ENCODE assay signal across 8 cellular contexts in the genomic region with DNA sequence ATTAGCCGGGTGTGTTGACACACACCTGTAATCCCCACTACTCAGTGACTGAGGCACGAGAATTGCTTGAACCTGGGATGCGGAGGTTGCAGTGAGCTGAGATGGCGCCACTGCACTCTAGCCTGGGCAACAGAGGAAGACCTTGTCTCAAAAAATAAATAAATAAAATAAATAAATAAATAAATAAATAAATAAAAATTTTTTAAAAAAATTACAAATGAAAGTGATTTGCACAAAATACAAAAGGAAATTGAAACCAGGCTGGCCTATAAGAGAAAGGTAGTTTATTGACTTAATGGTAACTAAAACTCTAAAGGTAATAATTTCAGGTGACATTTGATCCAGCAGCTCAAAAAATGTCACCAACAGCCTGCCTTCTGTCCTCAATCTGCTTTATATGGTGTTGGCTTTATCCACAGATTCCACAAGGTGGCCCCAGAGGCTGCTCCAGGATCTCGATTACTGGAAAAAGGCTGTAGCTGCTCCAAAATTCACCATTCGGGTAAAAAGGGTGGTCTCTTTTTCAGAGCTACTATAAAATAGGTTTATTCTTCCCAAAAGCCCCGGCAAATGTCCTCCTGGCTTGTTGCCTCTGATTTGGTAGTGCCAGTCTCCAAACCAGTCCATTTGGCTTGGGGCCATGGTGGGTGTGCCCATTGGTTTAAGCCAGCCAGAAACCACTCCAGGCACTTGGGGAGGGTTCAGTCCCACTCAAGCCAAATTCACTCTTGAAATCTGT.
DNase-seq lines count a peak whose midpoint lies in the region; ATAC-seq and TF ChIP-seq lines count a peak whose summit lies in the region.

No MANE protein-coding gene starts in this region.

- ATAC-seq in T-cell (replicated peaks in 1 of 4) (peak; percentile 52 to 86 (median 74)), GM21526 (IDR thresholded peaks at IDR 0.05; ENCODE audit: low FRiP score, unreplicated experiment) (no peak)

- intact Hi-C loops in MCF 10A (cut with micrococcal nuclease) = loop anchor here (1.0 to 5.0 kb wide), 5 partner anchors 80 to 609 kb away; no protein-coding TSS in a partner anchor

- H3K4me1 Mint-ChIP-seq in T-cell (peaks cover 0 to 5% (median 4%) of the 10 kb centered on the region in 3 donors), MCF 10A (ENCODE audit: insufficient read depth, unreplicated experiment) (peaks cover 17% of the 10 kb centered on the region)

- no peak overlapping the region for H3K4me3 Mint-ChIP-seq in T-cell
- no peak overlapping the region for H3K4me3 Mint-ChIP-seq in MCF 10A (ENCODE audit: unreplicated experiment)

- H3K36me3 Mint-ChIP-seq in T-cell (no peaks in the 10 kb centered on the region), MCF 10A (ENCODE audit: insufficient read depth, unreplicated experiment) (peaks cover 4% of the 10 kb centered on the region)

- H3K9me3 Mint-ChIP-seq in T-cell (no peaks in the 10 kb centered on the region), MCF 10A (ENCODE audit: unreplicated experiment) (no peaks in the 10 kb centered on the region)

- CTCF ChIA-PET in T-cell (lab: Charles Lee) = interaction anchor here (0.6 to 1.8 kb wide), 31 partner anchors 8 to 608 kb away, joined by 3 to 13 read pairs (median 3); partner anchors contain the start of gene TRIM2 (in 1 of the 2)
- CTCF ChIA-PET in MCF 10A (lab: Yijun Ruan, JAX) = interaction anchor here (0.6 to 2.4 kb wide), 44 partner anchors 9 to 492 kb away, joined by 3 to 36 read pairs (median 4); no protein-coding TSS in a partner anchor

- TF ChIP-seq CTCF in 22Rv1 (IDR thresholded peaks at IDR 0.05) (peak; percentile 91), GM12873 (IDR thresholded peaks at IDR 0.05; ENCODE audit: insufficient read depth, low read depth, low read length, missing control alignments) (peak; percentile 67), MCF 10A (IDR thresholded peaks at IDR 0.05; ENCODE audit: unreplicated experiment) (peak; percentile 95)

- no TSS peak for BruUV-seq in MCF 10A (replicated peaks; lab: Mats Ljungman, UMichigan)

- POLR2A ChIA-PET in T-cell (lab: Charles Lee) (no interaction called here), MCF 10A (lab: Yijun Ruan, JAX) (interaction anchor here (0.9 to 1.2 kb wide), 4 partner anchors 9 to 324 kb away, joined by 3 read pairs; no protein-coding TSS in a partner anchor)

- H3K27ac Mint-ChIP-seq in T-cell = no peak overlapping the region
- H3K27ac Mint-ChIP-seq in MCF 10A (ENCODE audit: low read depth, unreplicated experiment) = no peak overlapping the region

- peak; percentile 36 for DNase-seq in NCI-H146 treated with DMSO at 0.1 percent for 48 hours (lab: John Stamatoyannopoulos, UW; ENCODE audit: unreplicated experiment)
- DNase-seq in T-cell = peak; percentile 17 to 61 (median 38)
- peak; percentile 79 for DNase-seq in MCF 10A (ENCODE audit: unreplicated experiment)
- peak; percentile 82 for DNase-seq in iPS-NIHi7 (ENCODE audit: extremely low spot score)
- peak; percentile 49 for DNase-seq in smooth muscle cell of the brain vasculature (ENCODE audit: low read depth, low spot score)

- H3K27me3 Mint-ChIP-seq in T-cell = no peaks in the 10 kb centered on the region
- H3K27me3 Mint-ChIP-seq in MCF 10A (ENCODE audit: insufficient read depth, unreplicated experiment) = no peaks in the 10 kb centered on the region

- no peak overlapping the region for H3K27ac ChIP-seq in 22Rv1
